10 cellular contexts compared by ENCODE assay signal in the genomic region with DNA sequence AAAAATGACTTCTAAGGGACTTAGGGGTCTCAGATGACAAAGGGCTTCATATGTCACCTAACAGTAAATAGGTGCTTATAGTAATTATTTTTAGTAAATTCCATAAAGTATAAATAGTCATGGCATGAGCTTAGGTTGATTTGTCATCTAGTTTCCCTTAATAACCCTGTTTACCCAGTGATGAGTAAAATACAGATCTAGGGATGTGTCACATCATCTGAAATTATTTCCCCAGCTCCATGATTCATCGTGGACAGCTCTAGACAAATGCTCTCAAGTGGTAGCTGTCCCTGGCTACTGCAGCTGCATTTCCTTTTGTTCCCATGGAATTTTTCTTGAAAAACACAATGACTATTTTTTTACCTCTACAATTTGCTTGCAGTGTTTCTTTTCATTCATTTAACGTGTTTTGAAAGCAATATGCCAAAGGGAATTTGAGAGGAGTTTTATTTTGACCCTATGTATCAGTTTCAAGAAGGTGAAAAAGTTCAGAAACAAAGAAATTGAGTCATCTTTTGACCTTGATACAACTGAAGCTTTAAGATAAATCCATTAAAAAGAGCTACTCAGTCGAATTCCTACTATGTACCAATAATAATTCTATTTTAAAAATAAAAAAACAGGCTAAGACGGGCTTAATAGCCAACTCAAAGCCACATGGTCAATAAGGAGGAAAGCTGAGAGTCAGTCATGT.
DNase-seq lines count a peak whose midpoint lies in the region; ATAC-seq and TF ChIP-seq lines count a peak whose summit lies in the region.
"Had no signal": no experiment of that assay in that cellular context is flagged by ENCODE, and none has a peak within 500 bp of the region (broad histone marks: within the 10 kb centered on the region; RNA-seq: fewer than 3 reads in every experiment).

No MANE protein-coding gene starts in this region.

- intact Hi-C loops in mucosa of descending colon (cut with DNase I, micrococcal nuclease), result no loop called here

- peak; percentile 42 for DNase-seq in EL
- peak; percentile 33 for DNase-seq in GM20000 (ENCODE audit: low spot score)
- DNase-seq in cerebellar cortex (ENCODE audit: low spot score), result no peak
- no peak for DNase-seq in stimulated activated CD4-positive, alpha-beta T cell treated with anti-CD3 and anti-CD28 coated beads, Interleukin-4, amount 100 ng/mL, for 24 hours
- no peak for DNase-seq in mucosa of descending colon
- no peak for DNase-seq in NCI-H82 (lab: John Stamatoyannopoulos, UW)

- no peak for TF ChIP-seq CTCF in GM20000 (IDR thresholded peaks at IDR 0.05; ENCODE audit: extremely low read depth, missing control alignments)
- TF ChIP-seq CTCF in mucosa of descending colon (IDR thresholded peaks at IDR 0.05), result no peak

- H3K9me3 ChIP-seq in mucosa of descending colon, result no peaks in the 10 kb centered on the region

- H3K36me3 ChIP-seq in mucosa of descending colon (ENCODE audit: low read depth), result no peaks in the 10 kb centered on the region

- H3K4me3 ChIP-seq in mucosa of descending colon, result no peak overlapping the region
- H3K4me3 ChIP-seq: coronary artery, lung had no signal

- ATAC-seq in HG03565 (IDR thresholded peaks at IDR 0.05; ENCODE audit: unreplicated experiment) (peak; percentile 76), esophagus mucosa (peak; percentile 97), mucosa of descending colon (no peak)

- no peaks in the 10 kb centered on the region for H3K4me1 ChIP-seq in mucosa of descending colon (ENCODE audit: low read depth)

Comparison
In these comparisons a context has a peak if more than half of its experiments do, and no peak if none do; other contexts are left out.
1. DNase-seq: peak in EL (single experiment) and GM20000 (single experiment); none in cerebellar cortex (single experiment), stimulated activated CD4-positive, alpha-beta T cell treated with anti-CD3 and anti-CD28 coated beads, Interleukin-4, amount 100 ng/mL, for 24 hours (single experiment), mucosa of descending colon (0 of 3) and NCI-H82 (single experiment).